ENCODE assay signal across 27 cellular contexts in the genomic region with DNA sequence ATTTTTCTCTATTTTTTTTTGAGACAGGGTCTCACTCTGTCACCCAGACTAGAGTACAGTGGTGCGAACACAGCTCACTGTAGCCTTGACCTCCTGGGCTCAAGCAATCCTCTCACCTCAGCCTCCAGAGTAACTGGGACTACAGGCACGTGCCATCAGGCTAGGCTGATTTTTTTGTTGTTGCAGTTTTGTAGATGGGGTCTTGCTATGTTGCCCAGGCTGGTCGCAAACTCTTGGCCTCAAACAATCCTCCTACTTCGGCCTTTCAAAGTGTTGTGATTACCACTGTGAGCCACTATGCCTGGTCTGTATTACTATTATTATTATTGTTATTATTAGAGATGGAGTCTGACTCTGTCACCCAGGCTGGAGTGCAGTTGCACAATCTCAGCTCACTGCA. TPM values are rescaled to one million over a fixed set of nuclear protein-coding genes. Genes with fewer than 3 reads are reported as not detected.
A peak's percentile ranks its signal among the peaks of the same experiment; 100 is the strongest.
DNase-seq lines count a peak whose midpoint lies in the region; ATAC-seq and TF ChIP-seq lines count a peak whose summit lies in the region.
"Had no signal": no experiment of that assay in that cellular context is flagged by ENCODE, and none has a peak within 500 bp of the region (broad histone marks: within the 10 kb centered on the region; RNA-seq: fewer than 3 reads in every experiment).

No MANE protein-coding gene starts in this region.

- intact Hi-C loops in natural killer cell (cut with micrococcal nuclease) (no loop called here), colonic mucosa (cut with DNase I) (no loop called here), transverse colon (cut with DNase I; ENCODE audit: low total_unique reads) (no loop called here), Calu3 (cut with micrococcal nuclease; ENCODE audit: unreplicated experiment) (no loop called here)

- no peaks in the 10 kb centered on the region for H3K9me3 Mint-ChIP-seq in natural killer cell treated with Interleukin-12 subunit alpha and Interleukin-12 subunit beta and Interleukin-15 and Interleukin-18, amount 100 ng/mL, for 72 hours
- H3K9me3 Mint-ChIP-seq in natural killer cell, result no peaks in the 10 kb centered on the region
- no peaks in the 10 kb centered on the region for H3K9me3 Mint-ChIP-seq in Calu3 (ENCODE audit: low read depth, unreplicated experiment)
- H3K9me3 Mint-ChIP-seq in mesothelial cell of epicardium, result peaks cover 12% of the 10 kb centered on the region
- H3K9me3 Mint-ChIP-seq: activated CD4-positive, alpha-beta T cell treated with anti-CD3 and anti-CD28 coated beads, Interleukin-2, amount 10 ng/mL, durations not matched to agents 24 days and 14 days; activated naive CD4-positive, alpha-beta T cell treated with anti-CD3 and anti-CD28 coated beads, Interleukin-2, amount 50 U/mL, for 24 hours; neural progenitor cell had no signal

- TF ChIP-seq EP300 in transverse colon (IDR thresholded peaks at IDR 0.05; ENCODE audit: low read depth), result no peak

- no peaks in the 10 kb centered on the region for H3K27me3 Mint-ChIP-seq in natural killer cell treated with Interleukin-12 subunit alpha and Interleukin-12 subunit beta and Interleukin-15 and Interleukin-18, amount 100 ng/mL, for 72 hours
- H3K27me3 Mint-ChIP-seq in natural killer cell (ENCODE audit: low read depth in 2 of 2), result no peaks in the 10 kb centered on the region
- no peaks in the 10 kb centered on the region for H3K27me3 Mint-ChIP-seq in T-helper 17 cell
- no peaks in the 10 kb centered on the region for H3K27me3 Mint-ChIP-seq in Calu3 (ENCODE audit: unreplicated experiment)
- H3K27me3 Mint-ChIP-seq in mesothelial cell of epicardium (ENCODE audit: low read depth), result no peaks in the 10 kb centered on the region
- H3K27me3 Mint-ChIP-seq: activated CD4-positive, alpha-beta T cell treated with anti-CD3 and anti-CD28 coated beads, Interleukin-2, amount 10 ng/mL, durations not matched to agents 24 days and 14 days; activated naive CD4-positive, alpha-beta T cell treated with anti-CD3 and anti-CD28 coated beads, Interleukin-2, amount 50 U/mL, for 24 hours had no signal

- ATAC-seq in natural killer cell treated with Interleukin-12 subunit alpha and Interleukin-12 subunit beta and Interleukin-15 and Interleukin-18, amount 100 ng/mL, for 72 hours, result no peak
- ATAC-seq in natural killer cell, result no peak
- ATAC-seq in T-helper 17 cell, result no peak
- ATAC-seq in GM21381 (IDR thresholded peaks at IDR 0.05; ENCODE audit: unreplicated experiment), result no peak
- ATAC-seq: HCT116, left lobe of liver had no signal

- DNase-seq in natural killer cell treated with Interleukin-12 subunit alpha and Interleukin-12 subunit beta and Interleukin-15 and Interleukin-18, amount 100 ng/mL, for 72 hours (ENCODE audit: low spot score), result no peak
- no peak for DNase-seq in natural killer cell
- DNase-seq in T-helper 17 cell, result no peak
- no peak for DNase-seq in colonic mucosa
- no peak for DNase-seq in transverse colon
- DNase-seq in Calu3, result no peak
- DNase-seq in mesothelial cell of epicardium (ENCODE audit: low spot score in 2 of 2, unreplicated experiment in 2 of 2), result no peak
- DNase-seq: ACHN; activated CD4-positive, alpha-beta T cell treated with anti-CD3 and anti-CD28 coated beads, Interleukin-2, amount 10 ng/mL, durations not matched to agents 24 days and 14 days; activated CD8-positive, alpha-beta memory T cell treated with anti-CD3 and anti-CD28 coated beads, Interleukin-2, amount 50 U/mL, for 4 hours; anterior cingulate cortex; DMS79 treated with DMSO at 0.1 percent for 48 hours; effector CD8-positive, alpha-beta T cell; GDM1; NCI-H1436 treated with DMSO at 0.1 percent for 48 hours; SHP77 treated with DMSO at 0.1 percent for 48 hours; stimulated activated CD4-positive, alpha-beta T cell treated with anti-CD3 and anti-CD28 coated beads, Interleukin-2, amount 100 ng/mL, for 24 hours; stimulated activated CD8-positive, alpha-beta memory T cell treated with anti-CD3 and anti-CD28 coated beads, Interleukin-4, amount 100 ng/mL, for 48 hours; T-helper 9 cell; tibial artery had no signal

- H3K27ac ChIP-seq in colonic mucosa (peak overlapping the region; percentile 70), transverse colon (peak overlapping the region; percentile 65 to 84 (median 69))
- H3K27ac ChIP-seq: BLaER1, neural progenitor cell, parathyroid adenoma, tibial artery had no signal

- peak overlapping the region; percentile 72 to 91 for H3K27ac Mint-ChIP-seq in natural killer cell treated with Interleukin-12 subunit alpha and Interleukin-12 subunit beta and Interleukin-15 and Interleukin-18, amount 100 ng/mL, for 72 hours
- H3K27ac Mint-ChIP-seq in natural killer cell (no peak overlapping the region), T-helper 17 cell (peak overlapping the region; percentile 94), Calu3 (ENCODE audit: unreplicated experiment) (no peak overlapping the region), mesothelial cell of epicardium (no peak overlapping the region)
- H3K27ac Mint-ChIP-seq: neural progenitor cell had no signal

- H3K4me3 Mint-ChIP-seq in natural killer cell treated with Interleukin-12 subunit alpha and Interleukin-12 subunit beta and Interleukin-15 and Interleukin-18, amount 100 ng/mL, for 72 hours, result no peak overlapping the region
- no peak overlapping the region for H3K4me3 Mint-ChIP-seq in natural killer cell
- H3K4me3 Mint-ChIP-seq in T-helper 17 cell, result no peak overlapping the region
- H3K4me3 Mint-ChIP-seq in Calu3 (ENCODE audit: low read depth, unreplicated experiment), result no peak overlapping the region
- H3K4me3 Mint-ChIP-seq in mesothelial cell of epicardium, result no peak overlapping the region
- H3K4me3 Mint-ChIP-seq: neural progenitor cell had no signal

- no TSS peak for BruUV-seq in Calu3 (replicated peaks; lab: Mats Ljungman, UMichigan)

- WGBS in transverse colon (ENCODE audit: low coverage in 1 of 2), 2 donors, result 93 to 100% methylated on average over 2 to 4 of the region's 4 CpGs

- peaks cover 5% of the 10 kb centered on the region for H3K36me3 ChIP-seq in colonic mucosa
- H3K36me3 ChIP-seq in transverse colon, result peaks cover 0 to 45% (median 17%) of the 10 kb centered on the region in 4 donors

- H3K4me1 ChIP-seq in colonic mucosa, result no peaks in the 10 kb centered on the region
- H3K4me1 ChIP-seq in transverse colon, result peaks cover 0 to 15% (median 2%) of the 10 kb centered on the region in 4 donors
- H3K4me1 ChIP-seq: BLaER1, neural progenitor cell, parathyroid adenoma, tibial artery had no signal

- H3K36me3 Mint-ChIP-seq in natural killer cell treated with Interleukin-12 subunit alpha and Interleukin-12 subunit beta and Interleukin-15 and Interleukin-18, amount 100 ng/mL, for 72 hours, result peaks cover 17% of the 10 kb centered on the region
- peaks cover 10% of the 10 kb centered on the region for H3K36me3 Mint-ChIP-seq in natural killer cell
- H3K36me3 Mint-ChIP-seq in T-helper 17 cell (ENCODE audit: low read depth), result peaks cover 5% of the 10 kb centered on the region
- H3K36me3 Mint-ChIP-seq in Calu3 (ENCODE audit: insufficient read depth, unreplicated experiment), result peaks cover 32% of the 10 kb centered on the region
- H3K36me3 Mint-ChIP-seq in mesothelial cell of epicardium, result peaks cover 47% of the 10 kb centered on the region

- CTCF ChIA-PET in Calu3 (lab: Charles Lee), result interaction anchor here (0.9 kb wide), 1 partner anchor 20 kb away, joined by 3 read pairs; no protein-coding TSS in a partner anchor

- no peak for TF ChIP-seq POLR2A in transverse colon (IDR thresholded peaks at IDR 0.05)

- H3K9me3 ChIP-seq in T-helper 17 cell (ENCODE audit: control insufficient read depth, low read length, poor library complexity, severe bottlenecking) (no peaks in the 10 kb centered on the region), colonic mucosa (no peaks in the 10 kb centered on the region), transverse colon (no peaks in the 10 kb centered on the region)
- H3K9me3 ChIP-seq: BLaER1, tibial artery had no signal

- TF ChIP-seq CTCF in natural killer cell (IDR thresholded peaks at IDR 0.05), result no peak
- TF ChIP-seq CTCF in colonic mucosa (IDR thresholded peaks at IDR 0.05), result no peak
- no peak for TF ChIP-seq CTCF in transverse colon (IDR thresholded peaks at IDR 0.05)
- TF ChIP-seq CTCF in Calu3 (IDR thresholded peaks at IDR 0.05; ENCODE audit: unreplicated experiment), result no peak
- no peak for TF ChIP-seq CTCF in mesothelial cell of epicardium (IDR thresholded peaks at IDR 0.05; ENCODE audit: unreplicated experiment)

- no peaks in the 10 kb centered on the region for H3K27me3 ChIP-seq in colonic mucosa
- no peaks in the 10 kb centered on the region for H3K27me3 ChIP-seq in transverse colon
- H3K27me3 ChIP-seq: BLaER1, neural progenitor cell, tibial artery had no signal

- H3K9ac ChIP-seq in colonic mucosa (ENCODE audit: low read depth in 2 of 2, low read length in 2 of 2), result no peak overlapping the region
- H3K9ac ChIP-seq: BLaER1, neural progenitor cell, parathyroid adenoma had no signal

- H3K4me1 Mint-ChIP-seq in natural killer cell treated with Interleukin-12 subunit alpha and Interleukin-12 subunit beta and Interleukin-15 and Interleukin-18, amount 100 ng/mL, for 72 hours (ENCODE audit: low read depth in 2 of 2), result peaks cover 11 to 12% of the 10 kb centered on the region in 2 donors
- H3K4me1 Mint-ChIP-seq in natural killer cell, result peaks cover 0 to 10% of the 10 kb centered on the region in 2 donors
- peaks cover 17% of the 10 kb centered on the region for H3K4me1 Mint-ChIP-seq in T-helper 17 cell
- peaks cover 10% of the 10 kb centered on the region for H3K4me1 Mint-ChIP-seq in Calu3 (ENCODE audit: low read depth, unreplicated experiment)
- no peaks in the 10 kb centered on the region for H3K4me1 Mint-ChIP-seq in mesothelial cell of epicardium
- H3K4me1 Mint-ChIP-seq: neural progenitor cell had no signal

- H3K4me3 ChIP-seq in colonic mucosa (no peak overlapping the region), transverse colon (peak overlapping the region in 1 of 4 donors; percentile 30)
- H3K4me3 ChIP-seq: BLaER1, neural progenitor cell, tibial artery had no signal

- in situ Hi-C loops in transverse colon (cut with MboI; ENCODE audit: low pct_ligation_motif_present in 1 of 4, low pct_unique_long_range_greater_than_20kb in 1 of 4, low sequenced_read_pairs in 3 of 4), result no loop called here

RNA-seq across cellular contexts. Expression of a gene that starts 23.3 kb away (rescaled TPM):
- 10 to 100 TPM; 87.5 to 94.2 TPM for total RNA-seq in natural killer cell treated with Interleukin-12 subunit alpha and Interleukin-12 subunit beta and Interleukin-15 and Interleukin-18, amount 100 ng/mL, for 72 hours
- 100 to 1,000 TPM in 2 of 3 donors, 10 to 100 TPM in 1; 98.8 to 118 (median 117) TPM for total RNA-seq in natural killer cell
- 10 to 100 TPM; 84.9 to 95.9 TPM for total RNA-seq in T-helper 17 cell
- total RNA-seq in colonic mucosa, result 10 to 100 TPM; 23.3 to 26.8 TPM
- 10 to 100 TPM; 25.3 to 64.0 (median 44.0) TPM for total RNA-seq in transverse colon
- 56.0 TPM in 2 replicates for total RNA-seq in Calu3 (2022)
- 41.3 to 42.7 TPM (median 42.6 TPM) in 3 replicates for total RNA-seq in mesothelial cell of epicardium

RNA-seq across cellular contexts. Expression of a gene that starts 26.4 kb away (rescaled TPM):
- 10 to 100 TPM; 65.0 to 81.8 TPM for total RNA-seq in natural killer cell treated with Interleukin-12 subunit alpha and Interleukin-12 subunit beta and Interleukin-15 and Interleukin-18, amount 100 ng/mL, for 72 hours
- total RNA-seq in natural killer cell, result 10 to 100 TPM; 74.9 to 93.6 (median 90.7) TPM
- total RNA-seq in T-helper 17 cell, result 10 to 100 TPM; 78.8 to 87.5 TPM
- total RNA-seq in colonic mucosa, result 10 to 100 TPM; 39.9 to 69.1 TPM
- 100 to 1,000 TPM in 3 of 4 donors, 10 to 100 TPM in 1; 96.1 to 189 (median 115) TPM for total RNA-seq in transverse colon
- total RNA-seq in Calu3 (2022), result 34.5 and 40.4 TPM in 2 replicates
- total RNA-seq in mesothelial cell of epicardium, result 25.1 to 28.1 TPM (median 27.6 TPM) in 3 replicates

Comparison
In these comparisons a context has a peak if more than half of its experiments do, and no peak if none do; other contexts are left out.
1. H3K27ac Mint-ChIP-seq: peak in natural killer cell treated with Interleukin-12 subunit alpha and Interleukin-12 subunit beta and Interleukin-15 and Interleukin-18, amount 100 ng/mL, for 72 hours (2 of 2) and T-helper 17 cell (single experiment); none in natural killer cell (0 of 2), Calu3 (single experiment) and mesothelial cell of epicardium (single experiment).